In genomic region chr12:38823743-38824142, GRCh38 we compare ENCODE assay signal across 19 cellular contexts.
DNase-seq lines count a peak whose midpoint lies in the region; ATAC-seq, FAIRE-seq and TF ChIP-seq lines count a peak whose summit lies in the region.
"Had no signal": no experiment of that assay in that cellular context is flagged by ENCODE, and none has a peak within 500 bp of the region (broad histone marks: within the 10 kb centered on the region; RNA-seq: fewer than 3 reads in every experiment).

No MANE protein-coding gene starts in this region.

- CTCF ChIA-PET in HEK293 (lab: Yijun Ruan, JAX), result no interaction called here

- H3K9me3 ChIP-seq in HEK293 (ENCODE audit: control insufficient read depth, insufficient read depth, low read depth, low read length), result no peaks in the 10 kb centered on the region
- no peaks in the 10 kb centered on the region for H3K9me3 ChIP-seq in astrocyte (ENCODE audit: insufficient read depth, low read depth, low read length)
- H3K9me3 ChIP-seq: heart left ventricle, vagina had no signal

- ATAC-seq in GM19324 (IDR thresholded peaks at IDR 0.05; ENCODE audit: low FRiP score, unreplicated experiment), result no peak
- ATAC-seq: activated CD8-positive, alpha-beta T cell treated with anti-CD3 and anti-CD28 coated beads for 36 hours; HCT116; heart left ventricle; right cardiac atrium had no signal

- POLR2A ChIA-PET in HEK293 (lab: Yijun Ruan, JAX), result no interaction called here

- no peak overlapping the region for H3K27ac Mint-ChIP-seq in astrocyte (ENCODE audit: unreplicated experiment)
- H3K27ac Mint-ChIP-seq: activated CD8-positive, alpha-beta T cell treated with anti-CD3 and anti-CD28 coated beads for 36 hours had no signal

- no peaks in the 10 kb centered on the region for H3K4me1 Mint-ChIP-seq in astrocyte (ENCODE audit: low read depth, unreplicated experiment)

- no peak for FAIRE-seq in astrocyte (lab: Jason Lieb, UNC)
- FAIRE-seq: endometrium had no signal

- no peak overlapping the region for H3K4me3 Mint-ChIP-seq in astrocyte (ENCODE audit: unreplicated experiment)
- H3K4me3 Mint-ChIP-seq: activated CD8-positive, alpha-beta T cell treated with anti-CD3 and anti-CD28 coated beads for 36 hours had no signal

- H2AFZ ChIP-seq in astrocyte (ENCODE audit: low read depth, low read length), result no peak overlapping the region

- DNase-seq in AG08395 (ENCODE audit: low spot score) (peak; percentile 18), astrocyte (ENCODE audit: low read depth) (peak; percentile 12), inferior parietal cortex (ENCODE audit: extremely low spot score) (peak; percentile 40), NCI-H1092 (lab: John Stamatoyannopoulos, UW) (no peak), midbrain (lab: John Stamatoyannopoulos, UW) (no peak)
- DNase-seq in effector CD4-positive, alpha-beta T cell, result no peak
- DNase-seq: activated CD8-positive, alpha-beta T cell treated with anti-CD3 and anti-CD28 coated beads for 36 hours; activated T-cell treated with anti-CD3 and anti-CD28 coated beads, Interleukin-2, amount 50 U/mL, for 48 hours; heart left ventricle; mesendoderm; NCI-H1092 treated with DMSO at 0.1 percent for 48 hours; right cardiac atrium; RPMI8226; WERI-Rb-1 had no signal

- H3K4me1 ChIP-seq in HEK293 (ENCODE audit: control insufficient read depth, insufficient read depth, low read length) (no peaks in the 10 kb centered on the region), astrocyte (ENCODE audit: insufficient read depth, low read length) (no peaks in the 10 kb centered on the region)
- H3K4me1 ChIP-seq: heart left ventricle, vagina had no signal

- TF ChIP-seq CTCF in HEK293 (tag by site-specific recombination; IDR thresholded peaks at IDR 0.05), result no peak
- no peak for TF ChIP-seq CTCF in astrocyte (IDR thresholded peaks at IDR 0.05; ENCODE audit: insufficient read depth, low read depth, low read length)

- H3K27me3 Mint-ChIP-seq in astrocyte (ENCODE audit: low read depth, unreplicated experiment), result no peaks in the 10 kb centered on the region
- H3K27me3 Mint-ChIP-seq: activated CD8-positive, alpha-beta T cell treated with anti-CD3 and anti-CD28 coated beads for 36 hours had no signal

- no peak overlapping the region for H3K9ac ChIP-seq in astrocyte (ENCODE audit: low read length)

- H3K27ac ChIP-seq in HEK293 (ENCODE audit: extremely low read depth, low read depth, low read length), result no peak overlapping the region
- H3K27ac ChIP-seq in astrocyte (ENCODE audit: low read depth, low read length), result no peak overlapping the region
- H3K27ac ChIP-seq: heart left ventricle, vagina, WERI-Rb-1 had no signal

- no peaks in the 10 kb centered on the region for H4K20me1 ChIP-seq in astrocyte (ENCODE audit: insufficient read depth, low read length)

- H3K4me3 ChIP-seq in HEK293 (ENCODE audit: low read depth, low read length) (no peak overlapping the region), astrocyte (ENCODE audit: insufficient read depth, low read depth, low read length) (no peak overlapping the region)
- H3K4me3 ChIP-seq: heart left ventricle, vagina had no signal

- H3K36me3 ChIP-seq in HEK293 (ENCODE audit: control insufficient read depth in 2 of 2, insufficient read depth in 1 of 2, low read length in 2 of 2), result no peaks in the 10 kb centered on the region
- peaks cover 2% of the 10 kb centered on the region for H3K36me3 ChIP-seq in astrocyte (ENCODE audit: insufficient read depth, low read length)
- H3K36me3 ChIP-seq: vagina, WERI-Rb-1 had no signal

- H3K27me3 ChIP-seq in astrocyte (ENCODE audit: insufficient read depth, low read length), result no peaks in the 10 kb centered on the region
- H3K27me3 ChIP-seq: heart left ventricle, vagina had no signal

- no peaks in the 10 kb centered on the region for H3K9me3 Mint-ChIP-seq in astrocyte (ENCODE audit: unreplicated experiment)
- H3K9me3 Mint-ChIP-seq: activated CD8-positive, alpha-beta T cell treated with anti-CD3 and anti-CD28 coated beads for 36 hours had no signal

- no peaks in the 10 kb centered on the region for H3K36me3 Mint-ChIP-seq in astrocyte (ENCODE audit: low read depth, unreplicated experiment)

- no peak overlapping the region for H3K4me2 ChIP-seq in astrocyte (ENCODE audit: low read length)

- H3K79me2 ChIP-seq in astrocyte (ENCODE audit: insufficient read depth, low read length), result no peaks in the 10 kb centered on the region

TF ChIP-seq in HEK293, 187 proteins besides CTCF, POLR2A, EP300 and RAD21:
- TF ChIP-seq ZBTB20 (tag by site-specific recombination; IDR thresholded peaks at IDR 0.05), result no peak
- no peak for TF ChIP-seq ZNF248 (tag by site-specific recombination; IDR thresholded peaks at IDR 0.05)
- TF ChIP-seq ZNF677 (tag by site-specific recombination; IDR thresholded peaks at IDR 0.05), result no peak
- TF ChIP-seq PRDM6 (tag by site-specific recombination; IDR thresholded peaks at IDR 0.05), result peak; percentile 39; the same call in 1 of the 2 replicates
- TF ChIP-seq BCL11A (tag by site-specific recombination; IDR thresholded peaks at IDR 0.05; ENCODE audit: low read depth), result no peak
- 0 out of 2 replicates have a peak, but pooled peaks have one; percentile 21 for TF ChIP-seq ZNF660 (tag by site-specific recombination; IDR thresholded peaks at IDR 0.05)
- peak; percentile 52; the same call in 1 of the 2 replicates for TF ChIP-seq ZEB2 (tag by site-specific recombination; IDR thresholded peaks at IDR 0.05)
- no peak for TF ChIP-seq ZNF223 (tag by site-specific recombination; IDR thresholded peaks at IDR 0.05)
TF ChIP-seq in HEK293: peak in this region for 3.

Comparison
In these comparisons a context has a peak if more than half of its experiments do, and no peak if none do; other contexts are left out.
1. DNase-seq: peak in AG08395 (single experiment), astrocyte (single experiment) and inferior parietal cortex (single experiment); none in effector CD4-positive, alpha-beta T cell (single experiment), NCI-H1092 (single experiment) and midbrain (single experiment).